ENCODE assay signal across 8 cellular contexts in the genomic region with DNA sequence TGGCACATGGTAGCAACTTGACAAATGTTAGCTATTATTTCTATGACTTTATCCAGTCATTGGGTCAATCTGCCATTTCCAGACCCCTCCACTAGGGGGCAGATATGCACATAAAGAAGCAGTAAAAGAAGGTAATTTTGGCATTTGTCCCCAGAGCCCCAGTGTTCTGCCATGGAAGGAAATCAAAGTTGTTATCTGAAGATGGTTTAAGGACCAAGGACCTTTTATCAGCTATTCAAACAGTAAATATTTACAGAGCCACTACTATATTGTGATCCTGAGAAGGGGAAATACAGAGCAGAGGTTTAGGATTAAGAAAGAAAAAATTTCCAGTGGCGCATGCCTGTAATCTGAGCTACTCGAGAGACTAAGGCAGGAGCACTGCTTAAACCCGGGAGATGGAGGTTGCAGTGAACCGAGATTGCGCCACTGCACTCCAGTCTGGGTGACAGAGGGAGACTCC. TPM values are rescaled to one million over a fixed set of nuclear protein-coding genes. Genes with fewer than 3 reads are reported as not detected.
A peak's percentile ranks its signal among the peaks of the same experiment; 100 is the strongest.
DNase-seq lines count a peak whose midpoint lies in the region; ATAC-seq, FAIRE-seq and TF ChIP-seq lines count a peak whose summit lies in the region.

No MANE protein-coding gene starts in this region.

- peaks cover 1% of the 10 kb centered on the region for H3K79me2 ChIP-seq in fibroblast of lung (ENCODE audit: control insufficient read depth, insufficient read depth, low read length)

- H3K27ac ChIP-seq in fibroblast of lung (ENCODE audit: insufficient read depth, low read length) (no peak overlapping the region), tibial nerve (peak overlapping the region in 1 of 4 donors; percentile 27)

- TF ChIP-seq POLR2A in tibial nerve (IDR thresholded peaks at IDR 0.05): no peak

- no peak overlapping the region for H2AFZ ChIP-seq in fibroblast of lung (ENCODE audit: low read length)

- DNase-seq in GM04504 (ENCODE audit: low read depth) (peak; percentile 58), KG1 (lab: John Stamatoyannopoulos, UW) (peak; percentile 74), RCC 7860 (ENCODE audit: low spot score) (peak; percentile 33), fibroblast of lung (ENCODE audit: low read depth in 2 of 2) (peak; percentile 56 to 85), nucleus accumbens (lab: John Stamatoyannopoulos, UW) (peak in 39 of 56 donors; percentile 15 to 88 (median 36)), tibial nerve (ENCODE audit: low spot score in 2 of 2) (peak; percentile 85 to 99)
- DNase-seq in activated T-cell treated with anti-CD3 and anti-CD28 coated beads, Interleukin-2, amount 50 U/mL, for 48 hours: peak; percentile 83 to 86

- H3K9ac ChIP-seq in fibroblast of lung (ENCODE audit: insufficient read depth, low read length): no peak overlapping the region

- peak; percentile 65 for FAIRE-seq in RCC 7860 (lab: Jason Lieb, UNC)

- no peaks in the 10 kb centered on the region for H4K20me1 ChIP-seq in fibroblast of lung (ENCODE audit: control insufficient read depth, extremely low read depth, insufficient read depth, low read length)

- peak in 1 of 2 donors; percentile 26 for TF ChIP-seq EP300 in tibial nerve (IDR thresholded peaks at IDR 0.05)

- H3K4me3 ChIP-seq in fibroblast of lung (replicated peaks in 1 of 4; ENCODE audit: control extremely low read depth in 1 of 4, insufficient read depth in 1 of 4, low read depth in 3 of 4, low read length in 4 of 4) (no peak overlapping the region), tibial nerve (no peak overlapping the region)

- H3K36me3 ChIP-seq in fibroblast of lung (ENCODE audit: control insufficient read depth, insufficient read depth, low read length) (peaks cover 7% of the 10 kb centered on the region), tibial nerve (peaks cover 5 to 42% (median 6%) of the 10 kb centered on the region in 3 donors)

- ATAC-seq in HG02571 (IDR thresholded peaks at IDR 0.05; ENCODE audit: unreplicated experiment): no peak

- H3K9me3 ChIP-seq in fibroblast of lung (ENCODE audit: control insufficient read depth, insufficient read depth, low read depth, low read length): no peaks in the 10 kb centered on the region
- H3K9me3 ChIP-seq in tibial nerve: no peaks in the 10 kb centered on the region

- WGBS in tibial nerve, 2 donors: 59% methylated on average over 5 of the region's 5 CpGs

- no peaks in the 10 kb centered on the region for H3K27me3 ChIP-seq in fibroblast of lung (ENCODE audit: control insufficient read depth, insufficient read depth, low read length)
- no peaks in the 10 kb centered on the region for H3K27me3 ChIP-seq in tibial nerve

- TF ChIP-seq CTCF in fibroblast of lung (conservative IDR thresholded peaks at IDR 0.05 in 1 of 2, IDR thresholded peaks at IDR 0.05 in 1 of 2; ENCODE audit: low read depth in 1 of 2, low read length in 2 of 2): peak; percentile 81 to 89
- TF ChIP-seq CTCF in tibial nerve (IDR thresholded peaks at IDR 0.05): peak; percentile 82 to 88 (median 86)

- H3K4me2 ChIP-seq in fibroblast of lung (ENCODE audit: extremely low read depth, insufficient read depth, low read length): no peak overlapping the region

- H3K4me1 ChIP-seq in fibroblast of lung (ENCODE audit: control insufficient read depth, extremely low read depth, insufficient read depth, low read length) (no peaks in the 10 kb centered on the region), tibial nerve (peaks cover 0 to 25% (median 0%) of the 10 kb centered on the region in 4 donors)

RNA-seq across cellular contexts. Expression of a gene that starts 20.0 kb away (rescaled TPM):
- total RNA-seq in fibroblast of lung: 28.7 and 32.6 TPM in 2 replicates
- polyA plus RNA-seq in fibroblast of lung: 17.5 and 20.8 TPM in 2 replicates
- 19.6 and 23.8 TPM in 2 replicates for polyA plus RNA-seq in fibroblast of lung (2012)
- 87.6 and 99.6 TPM in 2 replicates for polyA minus RNA-seq in fibroblast of lung (ENCODE audit: low replicate concordance)
- 10 to 100 TPM; 18.4 to 42.8 (median 30.0) TPM for total RNA-seq in tibial nerve

RNA-seq across cellular contexts. Expression of a gene that starts 35.2 kb away (rescaled TPM):
- total RNA-seq in fibroblast of lung (2.8 TPM in 2 replicates), tibial nerve (1 to 10 TPM; 2.8 to 6.0 (median 3.5) TPM)
- polyA plus RNA-seq in fibroblast of lung: 3.0 and 3.8 TPM in 2 replicates
- 2.0 and 2.2 TPM in 2 replicates for polyA plus RNA-seq in fibroblast of lung (2012)
- polyA minus RNA-seq in fibroblast of lung (ENCODE audit: low replicate concordance): 3.4 and 8.3 TPM in 2 replicates

RNA-seq across cellular contexts. Expression of a gene that starts 37.8 kb away (rescaled TPM):
- total RNA-seq in fibroblast of lung: 4.1 and 6.6 TPM in 2 replicates
- 10.8 and 11.5 TPM in 2 replicates for polyA plus RNA-seq in fibroblast of lung
- polyA plus RNA-seq in fibroblast of lung (2012): 9.7 and 11.9 TPM in 2 replicates
- 19.7 and 27.4 TPM in 2 replicates for polyA minus RNA-seq in fibroblast of lung (ENCODE audit: low replicate concordance)
- 1 to 10 TPM in 1 of 4 donors, under 1 TPM in 1, not detected in 2; 0.44 to 1.2 TPM for total RNA-seq in tibial nerve

RNA-seq across cellular contexts. Expression of a gene that starts 44.0 kb away (rescaled TPM):
- 519 and 881 TPM in 2 replicates for total RNA-seq in fibroblast of lung
- 1,041 and 1,196 TPM in 2 replicates for polyA plus RNA-seq in fibroblast of lung
- polyA plus RNA-seq in fibroblast of lung (2012): 1,359 and 1,543 TPM in 2 replicates
- polyA minus RNA-seq in fibroblast of lung (ENCODE audit: low replicate concordance): 77.8 and 117 TPM in 2 replicates
- 100 to 1,000 TPM; 431 to 573 (median 517) TPM for total RNA-seq in tibial nerve

RNA-seq across cellular contexts. Expression of a gene that starts 46.2 kb away (rescaled TPM):
- total RNA-seq in fibroblast of lung (159 and 174 TPM in 2 replicates), tibial nerve (100 to 1,000 TPM; 189 to 298 (median 196) TPM)
- 287 and 338 TPM in 2 replicates for polyA plus RNA-seq in fibroblast of lung
- polyA plus RNA-seq in fibroblast of lung (2012): 210 and 269 TPM in 2 replicates
- polyA minus RNA-seq in fibroblast of lung (ENCODE audit: low replicate concordance): 474 and 535 TPM in 2 replicates

Comparison
In these comparisons a context has a peak if more than half of its experiments do, and no peak if none do; other contexts are left out.
1. DNase-seq: peak in every context shown above with its lines; median percentile 92 in tibial nerve; 84 in activated T-cell treated with anti-CD3 and anti-CD28 coated beads, Interleukin-2, amount 50 U/mL, for 48 hours; 74 in KG1; 70 in fibroblast of lung; 58 in GM04504; 36 in nucleus accumbens; 33 in RCC 7860.